1 cellular context compared by ENCODE assay signal in genomic region chr5:132770476-132771159, GRCh38.
TF ChIP-seq lines count a peak whose summit lies in the region.

No MANE protein-coding gene starts in this region.

TF ChIP-seq in GM23338, 12 proteins besides CTCF, POLR2A, EP300 and RAD21 (continued from another document):
- TF ChIP-seq ETS1 (IDR thresholded peaks at IDR 0.05) (no peak), NANOG (IDR thresholded peaks at IDR 0.05; ENCODE audit: borderline replicate concordance) (no peak), REST (IDR thresholded peaks at IDR 0.05; ENCODE audit: unreplicated experiment) (no peak), STAT1 (IDR thresholded peaks at IDR 0.05; ENCODE audit: unreplicated experiment) (no peak), CREB1 (CRISPR knock-in tag; IDR thresholded peaks at IDR 0.05; ENCODE audit: low read depth) (no peak)
